8 cellular contexts compared by ENCODE assay signal in genomic region chr9:1460143-1460769, GRCh38.
DNase-seq lines count a peak whose midpoint lies in the region; ATAC-seq, FAIRE-seq and TF ChIP-seq lines count a peak whose summit lies in the region.

No MANE protein-coding gene starts in this region.

- no peaks in the 10 kb centered on the region for H3K9me3 Mint-ChIP-seq in activated naive CD8-positive, alpha-beta T cell treated with anti-CD3 and anti-CD28 coated beads for 36 hours

- peaks cover 7% of the 10 kb centered on the region for H3K27me3 Mint-ChIP-seq in activated naive CD8-positive, alpha-beta T cell treated with anti-CD3 and anti-CD28 coated beads for 36 hours

- H3K27ac Mint-ChIP-seq in activated naive CD8-positive, alpha-beta T cell treated with anti-CD3 and anti-CD28 coated beads for 36 hours, result no peak overlapping the region

- no peak for TF ChIP-seq POLR2A in GM12892 (IDR thresholded peaks at IDR 0.05; ENCODE audit: low read depth, low read length)

- ATAC-seq in HG02623 (IDR thresholded peaks at IDR 0.05; ENCODE audit: unreplicated experiment), result peak; percentile 52

- no peak overlapping the region for H3K4me3 Mint-ChIP-seq in activated naive CD8-positive, alpha-beta T cell treated with anti-CD3 and anti-CD28 coated beads for 36 hours

- H3K36me3 Mint-ChIP-seq in activated naive CD8-positive, alpha-beta T cell treated with anti-CD3 and anti-CD28 coated beads for 36 hours, result no peaks in the 10 kb centered on the region

- DNase-seq in AG09319 (ENCODE audit: extremely low read depth, low read depth) (no peak), GM12892 (ENCODE audit: insufficient read length) (no peak), NCI-H774 (lab: John Stamatoyannopoulos, UW) (peak; percentile 6), inferior parietal cortex (ENCODE audit: extremely low spot score) (peak; percentile 17), middle frontal gyrus (ENCODE audit: extremely low spot score, low spot score) (no peak)
- no peak for DNase-seq in activated naive CD8-positive, alpha-beta T cell treated with anti-CD3 and anti-CD28 coated beads for 36 hours
- no peak for DNase-seq in stimulated activated naive CD4-positive, alpha-beta T cell treated with Interleukin-2 at 50 U/mL for 16 hours (lab: John Stamatoyannopoulos, UW)

- peak; percentile 80 for FAIRE-seq in GM12892 (lab: Jason Lieb, UNC)

- H3K4me1 Mint-ChIP-seq in activated naive CD8-positive, alpha-beta T cell treated with anti-CD3 and anti-CD28 coated beads for 36 hours, result peaks cover 4% of the 10 kb centered on the region

- TF ChIP-seq CTCF in AG09319 (IDR thresholded peaks at IDR 0.05; ENCODE audit: low read depth, low read length), result peak; percentile 24

Comparison
In these comparisons a context has a peak if more than half of its experiments do, and no peak if none do; other contexts are left out.
1. DNase-seq: peak in NCI-H774 (single experiment) and inferior parietal cortex (single experiment); none in AG09319 (single experiment), GM12892 (single experiment), activated naive CD8-positive, alpha-beta T cell treated with anti-CD3 and anti-CD28 coated beads for 36 hours (single experiment), stimulated activated naive CD4-positive, alpha-beta T cell treated with Interleukin-2 at 50 U/mL for 16 hours (single experiment) and middle frontal gyrus (single experiment).